ENCODE assay signal across 12 cellular contexts in the genomic region with DNA sequence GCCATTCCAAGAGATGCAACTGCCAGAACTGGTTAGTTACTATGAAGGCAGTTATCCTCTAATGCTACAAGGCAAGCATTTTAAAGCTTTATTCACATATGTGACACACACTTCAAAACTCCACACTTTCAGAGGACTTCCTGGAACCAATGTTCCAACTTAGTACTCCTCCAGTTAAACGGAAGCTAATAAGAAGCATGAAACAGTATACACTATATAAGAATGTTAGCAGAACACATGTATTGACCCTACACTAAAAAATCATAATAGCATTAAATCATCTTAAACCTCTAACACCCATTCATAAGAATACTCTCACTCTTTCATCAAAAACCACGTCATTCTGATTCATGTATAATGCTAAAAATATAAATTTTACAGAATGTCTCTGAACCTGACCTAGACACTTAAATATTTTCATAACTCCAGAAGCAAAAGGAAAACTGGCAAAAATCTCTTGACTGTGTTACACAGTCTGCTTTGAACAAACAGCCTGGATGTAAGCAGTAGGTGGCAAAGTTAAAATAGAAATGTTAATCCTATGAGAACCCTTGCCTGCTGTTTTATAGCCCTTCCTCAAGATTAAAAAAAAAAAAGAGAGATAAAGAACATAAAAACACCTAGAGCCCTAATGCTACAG.
A peak's percentile ranks its signal among the peaks of the same experiment; 100 is the strongest.
DNase-seq lines count a peak whose midpoint lies in the region; ATAC-seq, FAIRE-seq and TF ChIP-seq lines count a peak whose summit lies in the region.
"Had no signal": no experiment of that assay in that cellular context is flagged by ENCODE, and none has a peak within 500 bp of the region (broad histone marks: within the 10 kb centered on the region; RNA-seq: fewer than 3 reads in every experiment).

No MANE protein-coding gene starts in this region.

- H3K4ac ChIP-seq in IMR-90 (ENCODE audit: low read depth, low read length) = no peak overlapping the region

- no CpG with 5 or more reads among the region's 2 CpGs for WGBS in IMR-90 (ENCODE audit: extremely low coverage in 2 of 2, insufficient read length in 1 of 2), 2 experiments

- H2BK20ac ChIP-seq in IMR-90 (ENCODE audit: low read depth, low read length) = peak overlapping the region; percentile 45; the same call in 1 of the 2 replicates

- no peaks in the 10 kb centered on the region; the same call in 1 of the 2 replicates for H3K9me1 ChIP-seq in IMR-90 (ENCODE audit: insufficient read depth, low read length)
- H3K9me1 ChIP-seq in keratinocyte (ENCODE audit: control insufficient read depth, extremely low read depth, insufficient read depth, low read length) = no peaks in the 10 kb centered on the region

- H3K23ac ChIP-seq in IMR-90 (ENCODE audit: low read depth, low read length) = peak overlapping the region; percentile 69; the same call in 1 of the 2 replicates

- no peak for TF ChIP-seq RAD21 in IMR-90 (IDR thresholded peaks at IDR 0.05; ENCODE audit: low read length)

- no peak overlapping the region for H4K91ac ChIP-seq in IMR-90 (ENCODE audit: insufficient read depth, low read depth, low read length)

- no peaks in the 10 kb centered on the region for H3K9me2 ChIP-seq in MM.1S (replicated peaks; ENCODE audit: insufficient read depth, low read length)

- no peaks in the 10 kb centered on the region for H3K79me2 ChIP-seq in keratinocyte (ENCODE audit: control insufficient read depth, insufficient read depth, low read length)
- no peaks in the 10 kb centered on the region for H3K79me2 ChIP-seq in MM.1S (ENCODE audit: low read length)

- H3K56ac ChIP-seq in IMR-90 (ENCODE audit: extremely low read depth, insufficient read depth, low read length) = no peak overlapping the region

- TF ChIP-seq POLR2A in IMR-90 (IDR thresholded peaks at IDR 0.05; ENCODE audit: low read depth, low read length) = no peak

- H3K9me3 ChIP-seq in IMR-90 (ENCODE audit: control insufficient read depth, insufficient read depth, low read length) (no peaks in the 10 kb centered on the region), ascending aorta (no peaks in the 10 kb centered on the region), keratinocyte (ENCODE audit: control insufficient read depth, low read depth, low read length) (no peaks in the 10 kb centered on the region), thoracic aorta (no peaks in the 10 kb centered on the region), MM.1S (replicated peaks; ENCODE audit: insufficient read depth, low read length) (no peaks in the 10 kb centered on the region)
- H3K9me3 ChIP-seq: adrenal gland had no signal

- no peak overlapping the region for H2AFZ ChIP-seq in IMR-90 (replicated peaks; ENCODE audit: low read length, poor library complexity)
- no peak overlapping the region for H2AFZ ChIP-seq in keratinocyte (ENCODE audit: control insufficient read depth, low read length)
- H2AFZ ChIP-seq in MM.1S (ENCODE audit: low read length) = no peak overlapping the region

- H3K27ac ChIP-seq in IMR-90 (ENCODE audit: insufficient read depth, low read length) (no peak overlapping the region), ascending aorta (peak overlapping the region; percentile 48 to 65), keratinocyte (ENCODE audit: control insufficient read depth, insufficient read depth, low read length) (no peak overlapping the region), thoracic aorta (peak overlapping the region; percentile 79 to 85), MM.1S (ENCODE audit: low read length) (no peak overlapping the region)
- H3K27ac ChIP-seq: adrenal gland had no signal

- H2BK5ac ChIP-seq in IMR-90 (ENCODE audit: low read depth, low read length, poor library complexity, severe bottlenecking) = peak overlapping the region; percentile 46

- H3K4me1 ChIP-seq in IMR-90 (ENCODE audit: control insufficient read depth, insufficient read depth, low read length) (peaks cover 4% of the 10 kb centered on the region; the same call in 1 of the 2 replicates), ascending aorta (peaks cover 5 to 10% of the 10 kb centered on the region in 2 donors), keratinocyte (ENCODE audit: control insufficient read depth, extremely low read depth, insufficient read depth, low read length) (peaks cover 40% of the 10 kb centered on the region), thoracic aorta (ENCODE audit: control insufficient read depth in 1 of 2, low read depth in 2 of 2) (peaks cover 9 to 50% of the 10 kb centered on the region in 2 donors), MM.1S (ENCODE audit: low read length) (peaks cover 21% of the 10 kb centered on the region)

- peak; percentile 51 for ATAC-seq in IMR-90 (ENCODE audit: low read depth)
- ATAC-seq in thoracic aorta (ENCODE audit: insufficient number of reproducible peaks, low FRiP score, low read depth) = no peak
- ATAC-seq: WTC11 had no signal

- H2AK5ac ChIP-seq in IMR-90 (ENCODE audit: low read depth, low read length) = peak overlapping the region; percentile 40; the same call in 1 of the 2 replicates

- no peaks in the 10 kb centered on the region for H4K20me1 ChIP-seq in IMR-90 (ENCODE audit: insufficient read depth, low read length)
- H4K20me1 ChIP-seq in keratinocyte (ENCODE audit: control insufficient read depth, extremely low read depth, insufficient read depth, low read length) = no peaks in the 10 kb centered on the region
- no peaks in the 10 kb centered on the region for H4K20me1 ChIP-seq in MM.1S (ENCODE audit: insufficient read depth, low read length)

- H3K27me3 ChIP-seq in IMR-90 (ENCODE audit: control insufficient read depth, insufficient read depth, low read length) (no peaks in the 10 kb centered on the region), ascending aorta (no peaks in the 10 kb centered on the region), keratinocyte (ENCODE audit: control insufficient read depth, extremely low read depth, insufficient read depth, low read length) (no peaks in the 10 kb centered on the region), thoracic aorta (replicated peaks; ENCODE audit: insufficient read depth) (no peaks in the 10 kb centered on the region), MM.1S (replicated peaks; ENCODE audit: insufficient read depth, low read length) (no peaks in the 10 kb centered on the region)
- H3K27me3 ChIP-seq: adrenal gland had no signal

- dilution Hi-C loops in IMR-90 (cut with HindIII; ENCODE audit: low sequenced_read_pairs, unreplicated experiment) (no loop called here), keratinocyte (cut with MboI; ENCODE audit: extremely low pct_ligation_motif_present, low sequenced_read_pairs) (no loop called here)

- H4K5ac ChIP-seq in IMR-90 (ENCODE audit: low read depth, low read length) = no peak overlapping the region; the same call in 1 of the 2 replicates

- H3K9ac ChIP-seq in IMR-90 (ENCODE audit: low read depth, low read length) = no peak overlapping the region
- H3K9ac ChIP-seq in keratinocyte (ENCODE audit: control insufficient read depth, extremely low read depth, insufficient read depth, low read length) = no peak overlapping the region
- H3K9ac ChIP-seq in MM.1S (ENCODE audit: low read length) = no peak overlapping the region

- peak overlapping the region; percentile 30; the same call in 1 of the 2 replicates for H2BK120ac ChIP-seq in IMR-90 (ENCODE audit: low read depth, low read length)

- H3K4me2 ChIP-seq in IMR-90 (ENCODE audit: low read depth, low read length) (peak overlapping the region; percentile 56; the same call in 1 of the 2 replicates), keratinocyte (ENCODE audit: control insufficient read depth, extremely low read depth, insufficient read depth, low read depth, low read length) (no peak overlapping the region), MM.1S (ENCODE audit: low read depth, low read length) (no peak overlapping the region)

- in situ Hi-C loops in IMR-90 (cut with MboI; ENCODE audit: low sequenced_read_pairs) = no loop called here

- H3K79me1 ChIP-seq in IMR-90 (ENCODE audit: low read depth in 1 of 2, low read length in 2 of 2) = 0 out of 4 replicates have a peak, but pooled peaks cover 0 to 3% of the 10 kb centered on the region in 2 experiments

- POLR2A ChIA-PET in IMR-90 (lab: Charles Lee; ENCODE audit: unreplicated experiment) = no interaction called here

- no TSS peak for BruUV-seq in IMR-90 (replicated peaks; lab: Mats Ljungman, UMichigan)

- H2AK9ac ChIP-seq in IMR-90 (replicated peaks; ENCODE audit: low read depth, low read length, poor library complexity) = no peak overlapping the region

- intact Hi-C loops in IMR-90 (cut with micrococcal nuclease) (no loop called here), ascending aorta (cut with DNase I) (loop anchor here (5.0 kb wide), 2 partner anchors 62 to 133 kb away; partner anchors contain the start of gene SEMA3C)

- TF ChIP-seq CTCF in IMR-90 (conservative IDR thresholded peaks at IDR 0.05; ENCODE audit: low read depth, low read length) (no peak), ascending aorta (IDR thresholded peaks at IDR 0.05) (no peak), keratinocyte (optimal IDR thresholded peaks at IDR 0.05 in 1 of 3, IDR thresholded peaks at IDR 0.05 in 1 of 3, conservative IDR thresholded peaks at IDR 0.05 in 1 of 3; ENCODE audit: extremely low read depth in 1 of 3, insufficient read depth in 2 of 3, low read length in 3 of 3) (no peak), thoracic aorta (IDR thresholded peaks at IDR 0.05) (no peak), MM.1S (IDR thresholded peaks at IDR 0.05; ENCODE audit: low read length) (no peak)

- peak; percentile 65 for DNase-seq in IMR-90
- DNase-seq in ascending aorta (ENCODE audit: low spot score in 2 of 2) = no peak
- no peak for DNase-seq in keratinocyte (ENCODE audit: low read depth, low spot score)
- no peak for DNase-seq in thoracic aorta (ENCODE audit: low spot score)
- no peak for DNase-seq in activated CD4-positive, alpha-beta T cell treated with anti-CD3 and anti-CD28 coated beads, Interleukin-2, amount 50 U/mL, for 48 hours
- no peak for DNase-seq in MM.1S
- no peak for DNase-seq in GM19240 (ENCODE audit: insufficient read length, low spot score)
- DNase-seq: activated T-cell treated with anti-CD3 and anti-CD28 coated beads for 4 hours, adrenal gland, NCI-H1092, SIG-M5 had no signal

- CTCF ChIA-PET in IMR-90 (lab: Yijun Ruan, JAX) = no interaction called here

- H3K4me3 ChIP-seq in IMR-90 (ENCODE audit: insufficient read depth, low read depth, low read length) (no peak overlapping the region), ascending aorta (peak overlapping the region in 1 of 2 donors; percentile 25), keratinocyte (ENCODE audit: control insufficient read depth in 2 of 3, extremely low read depth in 1 of 3, insufficient read depth in 2 of 3, low read depth in 1 of 3, low read length in 3 of 3) (no peak overlapping the region), thoracic aorta (peak overlapping the region; percentile 43), MM.1S (ENCODE audit: low read length) (no peak overlapping the region)
- H3K4me3 ChIP-seq: adrenal gland had no signal

- H3K14ac ChIP-seq in IMR-90 (replicated peaks; ENCODE audit: low read depth, low read length) = peak overlapping the region; percentile 44; the same call in 1 of the 2 replicates

- no peaks in the 10 kb centered on the region for H3F3A ChIP-seq in MM.1S (ENCODE audit: insufficient read depth, low read length)

- H3K36me3 ChIP-seq in IMR-90 (ENCODE audit: control insufficient read depth, insufficient read depth, low read length) (no peaks in the 10 kb centered on the region), ascending aorta (no peaks in the 10 kb centered on the region), keratinocyte (ENCODE audit: control insufficient read depth in 2 of 2, extremely low read depth in 1 of 2, insufficient read depth in 2 of 2, low read length in 2 of 2) (peaks cover 6 to 10% of the 10 kb centered on the region in 2 experiments), thoracic aorta (no peaks in the 10 kb centered on the region), MM.1S (replicated peaks; ENCODE audit: insufficient read depth, low read length) (no peaks in the 10 kb centered on the region)
- H3K36me3 ChIP-seq: adrenal gland had no signal

- peak; percentile 23 for FAIRE-seq in keratinocyte (lab: Jason Lieb, UNC)

- H2BK15ac ChIP-seq in IMR-90 (ENCODE audit: low read depth, low read length) = peak overlapping the region; percentile 12; the same call in 1 of the 3 replicates

- no peak overlapping the region; a peak in 1 of 4 replicates for H4K8ac ChIP-seq in IMR-90 (ENCODE audit: low read depth in 2 of 2, low read length in 2 of 2)

- H3K18ac ChIP-seq in IMR-90 (ENCODE audit: low read depth, low read length) = peak overlapping the region; percentile 54; the same call in 1 of the 2 replicates

Comparison
In these comparisons a context has a peak if more than half of its experiments do, and no peak if none do; other contexts are left out.
1. H3K27ac ChIP-seq: peak in ascending aorta (2 of 2) and thoracic aorta (2 of 2); none in IMR-90 (single experiment), keratinocyte (single experiment) and MM.1S (single experiment).